Comparison of ENCODE assay signal across 17 cellular contexts in the genomic region with DNA sequence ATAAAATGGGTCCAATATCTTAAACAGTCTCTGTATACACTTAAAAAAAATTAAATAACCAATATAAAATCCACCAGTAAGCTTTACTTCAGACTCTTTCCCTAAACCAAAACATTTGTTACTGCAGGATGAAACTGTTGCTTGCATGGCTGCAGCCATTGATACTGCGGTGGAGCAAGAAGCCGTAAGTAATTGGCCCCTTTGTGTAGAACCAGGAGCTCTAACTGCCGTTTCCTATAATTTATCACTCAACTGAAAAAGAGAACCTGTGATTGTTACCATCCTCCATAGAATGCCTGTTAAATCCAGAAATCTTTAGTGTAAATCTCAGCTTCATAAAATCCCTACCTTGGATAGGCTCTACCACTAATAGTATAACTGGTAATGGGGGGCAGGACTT.
DNase-seq lines count a peak whose midpoint lies in the region; ATAC-seq and TF ChIP-seq lines count a peak whose summit lies in the region.
"Had no signal": no experiment of that assay in that cellular context is flagged by ENCODE, and none has a peak within 500 bp of the region (broad histone marks: within the 10 kb centered on the region; RNA-seq: fewer than 3 reads in every experiment).

No MANE protein-coding gene starts in this region.

- H3K9ac ChIP-seq in neural cell (ENCODE audit: low read length) = no peak overlapping the region

- H4K20me1 ChIP-seq in neural cell (ENCODE audit: insufficient read depth) = no peaks in the 10 kb centered on the region

- TF ChIP-seq EP300 in neural cell (conservative IDR thresholded peaks at IDR 0.05; ENCODE audit: poor library complexity, severe bottlenecking) = no peak

- H3K4me3 ChIP-seq in neural cell (ENCODE audit: low read length) (no peak overlapping the region), coronary artery (no peak overlapping the region)
- H3K4me3 ChIP-seq: GM23338 had no signal

- DNase-seq in NCI-H2227 (lab: John Stamatoyannopoulos, UW; ENCODE audit: unreplicated experiment) (peak; percentile 40), astrocyte of the hippocampus (ENCODE audit: low read depth, low spot score) (peak; percentile 35), retina (peak; percentile 62), activated gamma-delta T cell treated with Interleukin-2 at 50 U/mL for 16 hours (no peak), coronary artery (ENCODE audit: low spot score) (no peak)
- DNase-seq: 8988T; Caco-2; CD4-positive, CD25-positive, alpha-beta regulatory T cell; CD8-positive, alpha-beta T cell; DMS153; DND-41; H9 had no signal

- no peak overlapping the region for H3K27ac ChIP-seq in neural cell (ENCODE audit: low read length)
- no peak overlapping the region for H3K27ac ChIP-seq in coronary artery
- H3K27ac ChIP-seq: C4-2B had no signal

- no peaks in the 10 kb centered on the region for H3K9me2 ChIP-seq in neural cell (ENCODE audit: insufficient read depth, low read length)

- no peaks in the 10 kb centered on the region for H3K36me3 ChIP-seq in neural cell (ENCODE audit: insufficient read depth, low read length)

- H3K4me2 ChIP-seq in neural cell (ENCODE audit: low read length) = no peak overlapping the region
- H3K4me2 ChIP-seq: GM23338 had no signal

- no peaks in the 10 kb centered on the region for H3K9me3 ChIP-seq in neural cell (ENCODE audit: low read length)
- H3K9me3 ChIP-seq: Caco-2 had no signal

- no peak for TF ChIP-seq CTCF in neural cell (IDR thresholded peaks at IDR 0.05; ENCODE audit: poor library complexity, severe bottlenecking)
- TF ChIP-seq CTCF in coronary artery (IDR thresholded peaks at IDR 0.05) = no peak

- no peak for ATAC-seq in GM21737 (IDR thresholded peaks at IDR 0.05; ENCODE audit: unreplicated experiment)
- ATAC-seq: CD8-positive, alpha-beta T cell; GM23338; HCT116 had no signal

- H2AFZ ChIP-seq in neural cell (ENCODE audit: low read depth, low read length) = no peak overlapping the region
- H2AFZ ChIP-seq: GM23338 had no signal

- no peaks in the 10 kb centered on the region for H3K79me2 ChIP-seq in neural cell (replicated peaks; ENCODE audit: insufficient read depth, low read length)

- H3F3A ChIP-seq in neural cell (ENCODE audit: insufficient read depth, low read length, poor library complexity, severe bottlenecking) = no peaks in the 10 kb centered on the region

- no peaks in the 10 kb centered on the region for H3K27me3 ChIP-seq in neural cell (ENCODE audit: insufficient read depth, low read depth, low read length)

- no peak for TF ChIP-seq RAD21 in neural cell (conservative IDR thresholded peaks at IDR 0.05)

TF ChIP-seq in neural cell, 6 proteins besides CTCF, POLR2A, EP300 and RAD21:
- TF ChIP-seq MXI1 (conservative IDR thresholded peaks at IDR 0.05; ENCODE audit: poor library complexity, severe bottlenecking) (no peak), POLR2AphosphoS5 (IDR thresholded peaks at IDR 0.05) (peak; percentile 69)
TF ChIP-seq in neural cell: peak in this region for 1.

Comparison
In these comparisons a context has a peak if more than half of its experiments do, and no peak if none do; other contexts are left out.
1. DNase-seq: peak in NCI-H2227 (single experiment), astrocyte of the hippocampus (single experiment) and retina (single experiment); none in activated gamma-delta T cell treated with Interleukin-2 at 50 U/mL for 16 hours (single experiment) and coronary artery (single experiment).